In the genomic region with DNA sequence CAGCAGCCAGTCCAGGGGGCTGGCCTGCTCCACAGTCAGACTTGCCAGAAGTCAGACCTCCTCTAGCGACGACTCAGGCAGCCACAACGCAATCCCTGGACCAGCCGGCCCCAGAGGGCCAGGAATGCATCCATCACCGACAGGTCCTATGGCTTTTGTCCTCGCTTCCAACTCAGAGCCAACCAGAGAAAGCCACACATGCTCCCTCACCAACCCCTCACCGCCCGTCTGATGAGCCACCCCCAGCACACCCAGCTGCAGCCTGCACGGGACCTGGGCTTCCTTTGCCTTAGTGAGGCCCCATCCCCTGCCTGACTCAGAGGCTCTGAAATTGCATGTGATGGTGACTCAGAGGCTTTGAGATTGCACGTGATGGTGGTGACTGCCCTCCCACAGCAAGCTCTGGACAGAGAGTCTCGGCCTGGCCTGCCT, we compare ENCODE assay signal across 8 cellular contexts. TPM values are rescaled to one million over a fixed set of nuclear protein-coding genes. Genes with fewer than 3 reads are reported as not detected.
DNase-seq lines count a peak whose midpoint lies in the region; ATAC-seq lines count a peak whose summit lies in the region.
"Not testable (repeated sequence)": the region's sequence is repeated elsewhere in the genome, so short reads cannot be mapped to it uniquely, and the experiment has no call there.

No MANE protein-coding gene starts in this region.

- peak; percentile 61 for DNase-seq in COLO668 (lab: John Stamatoyannopoulos, UW; ENCODE audit: unreplicated experiment)
- peak; percentile 86 for DNase-seq in HK-2 (ENCODE audit: unreplicated experiment)
- peak; percentile 65 to 73 for DNase-seq in SJCRH30
- peak; percentile 95 for DNase-seq in amniotic epithelial cell (ENCODE audit: low read depth)
- peak; percentile 93 for DNase-seq in foreskin melanocyte
- peak; percentile 63 for DNase-seq in non-pigmented ciliary epithelial cell (ENCODE audit: low read depth)
- DNase-seq in stimulated activated naive CD8-positive, alpha-beta T cell treated with anti-CD3 and anti-CD28 coated beads, Interleukin-15, Interleukin-2, amounts not matched to agents 100 U/mL and 50 U/mL, for 24 hours, result peak; percentile 32

- not testable (repeated sequence) for H3K27ac ChIP-seq in SJCRH30

- not testable (repeated sequence) for H3K4me3 ChIP-seq in SJCRH30

- not testable (repeated sequence) for H3K4me1 ChIP-seq in SJCRH30

- not testable (repeated sequence) for H3K9me3 ChIP-seq in SJCRH30 (replicated peaks)

- H3K27me3 ChIP-seq in SJCRH30, result not testable (repeated sequence)

- peak; percentile 72 for ATAC-seq in GM21576 (IDR thresholded peaks at IDR 0.05; ENCODE audit: unreplicated experiment)
- peak; percentile 62 for ATAC-seq in stimulated activated naive CD8-positive, alpha-beta T cell treated with anti-CD3 and anti-CD28 coated beads, Interleukin-15, Interleukin-2, amounts not matched to agents 100 U/mL and 50 U/mL, for 24 hours

- not testable (repeated sequence) for H3K36me3 ChIP-seq in SJCRH30

RNA-seq across cellular contexts. Expression of gene ANKRD10, which starts 40.2 kb away (rescaled TPM):
- total RNA-seq in SJCRH30 (2014; rRNA removed; shearing (Covaris generic)), result 57.0 and 68.2 TPM in 2 replicates

Comparison
In these comparisons a context has a peak if more than half of its experiments do, and no peak if none do; other contexts are left out.
1. DNase-seq: peak in every context shown above with its lines; median percentile 95 in amniotic epithelial cell; 93 in foreskin melanocyte; 86 in HK-2; 69 in SJCRH30; 63 in non-pigmented ciliary epithelial cell; 61 in COLO668; 32 in stimulated activated naive CD8-positive, alpha-beta T cell treated with anti-CD3 and anti-CD28 coated beads, Interleukin-15, Interleukin-2, amounts not matched to agents 100 U/mL and 50 U/mL, for 24 hours.